ENCODE assay signal across 8 cellular contexts in the genomic region with DNA sequence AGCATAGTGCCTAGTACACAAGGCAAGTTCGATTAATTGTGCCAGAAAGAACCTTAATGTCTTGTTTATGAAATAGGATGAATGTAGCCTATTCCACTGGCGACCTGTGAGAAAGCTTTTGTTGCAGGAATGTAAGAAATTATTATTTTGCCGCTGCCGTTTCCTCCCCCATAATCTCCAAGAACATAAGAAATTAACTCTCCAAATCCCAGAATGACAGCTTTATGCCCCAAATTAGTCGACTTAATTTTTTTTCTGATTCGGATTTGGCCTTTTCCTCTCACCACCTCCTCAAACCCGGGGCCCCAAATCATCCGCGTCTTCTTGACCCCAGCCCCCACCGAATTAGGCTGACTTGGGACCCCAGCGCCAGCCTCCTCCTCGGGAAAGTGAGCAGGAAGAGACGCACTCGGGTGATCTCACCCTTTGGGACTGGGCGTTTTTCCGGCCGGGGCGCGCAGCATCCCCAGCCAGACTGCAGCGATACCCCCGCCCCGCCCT. TPM values are rescaled to one million over a fixed set of nuclear protein-coding genes. Genes with fewer than 3 reads are reported as not detected.
A peak's percentile ranks its signal among the peaks of the same experiment; 100 is the strongest.
DNase-seq lines count a peak whose midpoint lies in the region; ATAC-seq, FAIRE-seq and TF ChIP-seq lines count a peak whose summit lies in the region.

No MANE protein-coding gene starts in this region.

- ATAC-seq in Right ventricle myocardium inferior (no peak), left lung (no peak), HG03342 (IDR thresholded peaks at IDR 0.05; ENCODE audit: unreplicated experiment) (no peak)

- TF ChIP-seq CTCF in left ventricle myocardium inferior (IDR thresholded peaks at IDR 0.05; ENCODE audit: borderline replicate concordance) (no peak), adrenal gland (IDR thresholded peaks at IDR 0.05) (no peak), left lung (IDR thresholded peaks at IDR 0.05) (no peak), tibial artery (IDR thresholded peaks at IDR 0.05) (no peak)

- WGBS in adrenal gland, 4 donors: 3 to 4% (median 3%) methylated on average over 14 to 22 of the region's 22 CpGs

- H3K4me1 ChIP-seq in left ventricle myocardium inferior: peaks cover 77% of the 10 kb centered on the region
- peaks cover 15 to 43% of the 10 kb centered on the region in 2 donors for H3K4me1 ChIP-seq in adrenal gland (replicated peaks in 1 of 2)
- H3K4me1 ChIP-seq in left lung: peaks cover 22 to 61% of the 10 kb centered on the region in 2 donors
- H3K4me1 ChIP-seq in tibial artery: peaks cover 0 to 55% (median 41%) of the 10 kb centered on the region in 4 donors

- intact Hi-C loops in left ventricle myocardium inferior (cut with micrococcal nuclease): no loop called here
- intact Hi-C loops in Right ventricle myocardium inferior (cut with DNase I): loop anchor here (5.0 kb wide), 1 partner anchor 49 kb away; a partner anchor contains a TSS
- intact Hi-C loops in adrenal gland (cut with DNase I): no loop called here
- intact Hi-C loops in left lung (cut with DNase I): no loop called here
- intact Hi-C loops in tibial artery (cut with DNase I; ENCODE audit: low total_unique reads): loop anchor here (10.0 kb wide), 1 partner anchor 97 kb away; a partner anchor contains a TSS

- H3K9me3 ChIP-seq in left ventricle myocardium inferior (replicated peaks) (no peaks in the 10 kb centered on the region), adrenal gland (replicated peaks in 1 of 3) (no peaks in the 10 kb centered on the region), left lung (no peaks in the 10 kb centered on the region), tibial artery (no peaks in the 10 kb centered on the region)

- DNase-seq in left ventricle myocardium inferior (no peak), Right ventricle myocardium inferior (ENCODE audit: missing footprints) (no peak), adrenal gland (peak in 2 of 7 donors; percentile 88 to 89), left lung (no peak), tibial artery (peak in 1 of 2 donors; percentile 94), NCI-H748 treated with DMSO at 0.1 percent for 48 hours (lab: John Stamatoyannopoulos, UW) (no peak), GM12891 (ENCODE audit: insufficient read length, low spot score) (no peak)

- no peaks in the 10 kb centered on the region for H3K36me3 ChIP-seq in left ventricle myocardium inferior
- no peaks in the 10 kb centered on the region for H3K36me3 ChIP-seq in adrenal gland (replicated peaks in 1 of 2)
- no peaks in the 10 kb centered on the region for H3K36me3 ChIP-seq in left lung
- no peaks in the 10 kb centered on the region for H3K36me3 ChIP-seq in tibial artery

- H3K27me3 ChIP-seq in left ventricle myocardium inferior (ENCODE audit: low read depth) (no peaks in the 10 kb centered on the region), adrenal gland (no peaks in the 10 kb centered on the region), left lung (no peaks in the 10 kb centered on the region), tibial artery (no peaks in the 10 kb centered on the region)

- peak overlapping the region; percentile 100 for H3K27ac ChIP-seq in left ventricle myocardium inferior (replicated peaks)
- H3K27ac ChIP-seq in adrenal gland: peak overlapping the region; percentile 7 to 98 (median 91)
- peak overlapping the region; percentile 94 to 97 for H3K27ac ChIP-seq in left lung
- H3K27ac ChIP-seq in tibial artery: peak overlapping the region; percentile 96 to 97

- H3K4me3 ChIP-seq in left ventricle myocardium inferior (peak overlapping the region; percentile 99), adrenal gland (peak overlapping the region in 3 of 4 donors; percentile 10 to 96 (median 67)), left lung (peak overlapping the region; percentile 86 to 97), tibial artery (peak overlapping the region; percentile 89 to 95)

- TF ChIP-seq POLR2A in adrenal gland (IDR thresholded peaks at IDR 0.05) (peak in 1 of 2 donors; percentile 20), GM12891 (IDR thresholded peaks at IDR 0.05; ENCODE audit: low read depth, low read length) (no peak)

- no peak for FAIRE-seq in GM12891 (lab: Jason Lieb, UNC)

TF ChIP-seq in GM12891, 5 proteins besides CTCF, POLR2A, EP300 and RAD21:
- TF ChIP-seq SPI1 (IDR thresholded peaks at IDR 0.05; ENCODE audit: low read depth, low read length) (no peak), PAX5 (IDR thresholded peaks at IDR 0.05; ENCODE audit: insufficient read depth, low read length, severe bottlenecking) (no peak), POLR2AphosphoS5 (IDR thresholded peaks at IDR 0.05; ENCODE audit: low read depth, low read length) (no peak), TAF1 (IDR thresholded peaks at IDR 0.05; ENCODE audit: low read depth, low read length) (no peak), POU2F2 (IDR thresholded peaks at IDR 0.05; ENCODE audit: low read depth, low read length) (no peak)
TF ChIP-seq in GM12891: peak in this region for 0.

RNA-seq across cellular contexts. Expression of a gene that starts 0.7 kb away (rescaled TPM):
- 269 TPM for total RNA-seq in left ventricle myocardium inferior
- total RNA-seq in Right ventricle myocardium inferior: 247 TPM
- total RNA-seq in adrenal gland: 100 to 1,000 TPM; 172 to 316 (median 227) TPM
- polyA plus RNA-seq in adrenal gland: 100 to 1,000 TPM; 167 to 278 (median 252) TPM
- total RNA-seq in left lung: 100 to 1,000 TPM; 329 to 404 TPM
- 83.2 TPM for polyA plus RNA-seq in GM12891 (2012; ENCODE audit: low read depth, missing spikeins)

RNA-seq across cellular contexts. Expression of a gene that starts 47.2 kb away (rescaled TPM):
- total RNA-seq in left ventricle myocardium inferior: 18.8 TPM
- 19.5 TPM for total RNA-seq in Right ventricle myocardium inferior
- total RNA-seq in adrenal gland: 10 to 100 TPM; 23.6 to 81.9 (median 29.6) TPM
- polyA plus RNA-seq in adrenal gland: 10 to 100 TPM; 13.1 to 33.4 (median 13.8) TPM
- 10 to 100 TPM; 21.6 to 27.8 TPM for total RNA-seq in left lung
- polyA plus RNA-seq in GM12891 (2012; ENCODE audit: low read depth, missing spikeins): 22.4 TPM

Comparison
In these comparisons a context has a peak if more than half of its experiments do, and no peak if none do; other contexts are left out.
1. intact Hi-C loops: an anchor here in Right ventricle myocardium inferior (5.0 kb wide) and tibial artery (10.0 kb wide); none called in left ventricle myocardium inferior, adrenal gland and left lung.